ENCODE assay signal across 13 cellular contexts in genomic region chr3:4972652-4973643, GRCh38. TPM values are rescaled to one million over a fixed set of nuclear protein-coding genes. Genes with fewer than 3 reads are reported as not detected.
A peak's percentile ranks its signal among the peaks of the same experiment; 100 is the strongest.
DNase-seq lines count a peak whose midpoint lies in the region; ATAC-seq, FAIRE-seq and TF ChIP-seq lines count a peak whose summit lies in the region.
"Had no signal": no experiment of that assay in that cellular context is flagged by ENCODE, and none has a peak within 500 bp of the region (broad histone marks: within the 10 kb centered on the region; RNA-seq: fewer than 3 reads in every experiment).

No MANE protein-coding gene starts in this region.

- intact Hi-C loops in adrenal gland (cut with DNase I): loop anchor here in 1 of 2 donors (10.0 kb wide), 1 partner anchor 68 kb away; no protein-coding TSS in a partner anchor

- no peaks in the 10 kb centered on the region for H3K36me3 ChIP-seq in adrenal gland (replicated peaks in 1 of 2)

- peak overlapping the region in 2 of 5 donors; percentile 1 to 6 for H3K27ac ChIP-seq in adrenal gland
- H3K27ac ChIP-seq: PC-9 had no signal

- DNase-seq in GM12892 (ENCODE audit: insufficient read length) (no peak), immature natural killer cell (peak in 1 of 3 donors; percentile 22), adrenal gland (no peak), epidermal melanocyte (ENCODE audit: insufficient read length, low spot score) (no peak)
- DNase-seq in stimulated activated naive CD4-positive, alpha-beta T cell (lab: John Stamatoyannopoulos, UW): no peak
- DNase-seq: activated CD8-positive, alpha-beta memory T cell treated with anti-CD3 and anti-CD28 coated beads, Interleukin-2, amount 50 U/mL, for 4 hours; endodermal cell; left colon; PC-9; T-helper 9 cell had no signal

- peak; percentile 9 for FAIRE-seq in GM12892 (lab: Jason Lieb, UNC)

- 77 to 86% (median 83%) methylated on average over 9 of the region's 9 CpGs for WGBS in adrenal gland, 4 donors

- H3K4me1 Mint-ChIP-seq in immature natural killer cell: peaks cover 39 to 43% of the 10 kb centered on the region in 2 donors

- H3K4me1 ChIP-seq in adrenal gland (replicated peaks in 1 of 2): peaks cover 7 to 15% of the 10 kb centered on the region in 2 donors

- no peak for TF ChIP-seq CTCF in adrenal gland (IDR thresholded peaks at IDR 0.05)

- H3K4me3 ChIP-seq in adrenal gland: peak overlapping the region in 1 of 4 donors; percentile 4
- H3K4me3 ChIP-seq: PC-9 had no signal

- ATAC-seq in GM21367 (IDR thresholded peaks at IDR 0.05; ENCODE audit: unreplicated experiment) (peak; percentile 22), HG03342 (IDR thresholded peaks at IDR 0.05; ENCODE audit: unreplicated experiment) (peak; percentile 30), GM19455 (IDR thresholded peaks at IDR 0.05; ENCODE audit: unreplicated experiment) (no peak)
- ATAC-seq: left colon had no signal

- H3K27ac Mint-ChIP-seq in immature natural killer cell: peak overlapping the region; percentile 9 to 94 (median 70)
- H3K27ac Mint-ChIP-seq: endodermal cell had no signal

- H3K9me3 ChIP-seq in adrenal gland (replicated peaks in 1 of 3): no peaks in the 10 kb centered on the region

- peak overlapping the region in 4 of 5 donors; percentile 8 to 85 (median 23) for H3K4me3 Mint-ChIP-seq in immature natural killer cell
- H3K4me3 Mint-ChIP-seq: endodermal cell had no signal

- peaks cover 11 to 35% (median 29%) of the 10 kb centered on the region in 6 donors for H3K9me3 Mint-ChIP-seq in immature natural killer cell

- H3K36me3 Mint-ChIP-seq in immature natural killer cell: peaks cover 12 to 21% (median 19%) of the 10 kb centered on the region in 3 donors

- peaks cover 12 to 16% (median 13%) of the 10 kb centered on the region in 3 donors for H3K27me3 Mint-ChIP-seq in immature natural killer cell (ENCODE audit: low read depth in 3 of 3)

- no peaks in the 10 kb centered on the region for H3K27me3 ChIP-seq in adrenal gland

- TF ChIP-seq POLR2A in GM12892 (IDR thresholded peaks at IDR 0.05; ENCODE audit: low read depth, low read length): no peak
- no peak for TF ChIP-seq POLR2A in adrenal gland (IDR thresholded peaks at IDR 0.05)

RNA-seq across cellular contexts. Expression of gene BHLHE40, which starts 6.3 kb away (rescaled TPM):
- polyA plus RNA-seq in GM12892 (2012; ENCODE audit: missing spikeins): 117 TPM
- polyA plus RNA-seq in immature natural killer cell (10 to 100 TPM; 51.4 to 91.9 (median 64.4) TPM), adrenal gland (10 to 100 TPM; 19.1 to 50.2 (median 49.8) TPM)
- total RNA-seq in adrenal gland: 100 to 1,000 TPM in 4 of 8 donors, 10 to 100 TPM in 4; 57.2 to 224 (median 118) TPM
